Comparison of ENCODE assay signal across 10 cellular contexts in the genomic region with DNA sequence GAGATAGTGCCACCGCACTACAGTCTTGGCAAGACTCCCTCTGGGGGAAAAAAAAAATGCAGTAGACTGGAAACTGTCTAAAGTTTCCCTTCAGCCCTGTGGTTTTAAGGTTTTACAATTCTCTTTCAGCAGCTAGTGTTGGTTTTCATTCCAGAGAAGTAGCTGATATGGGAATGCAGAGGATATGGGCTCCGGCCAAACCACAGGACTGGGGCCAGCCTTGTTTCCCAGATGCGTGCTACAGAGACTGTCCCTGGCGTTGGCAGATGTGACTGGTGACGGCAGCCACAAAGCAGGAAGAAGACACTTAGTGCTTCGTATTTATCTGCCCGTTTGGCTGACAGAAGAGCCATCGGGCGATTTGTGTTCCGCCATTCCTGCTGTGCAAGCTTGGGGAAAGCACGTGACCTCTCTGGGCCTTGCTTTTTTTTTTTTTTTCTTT. TPM values are rescaled to one million over a fixed set of nuclear protein-coding genes. Genes with fewer than 3 reads are reported as not detected.
A peak's percentile ranks its signal among the peaks of the same experiment; 100 is the strongest.
DNase-seq lines count a peak whose midpoint lies in the region; ATAC-seq and TF ChIP-seq lines count a peak whose summit lies in the region.
"Had no signal": no experiment of that assay in that cellular context is flagged by ENCODE, and none has a peak within 500 bp of the region (broad histone marks: within the 10 kb centered on the region; RNA-seq: fewer than 3 reads in every experiment).

No MANE protein-coding gene starts in this region.

- no peaks in the 10 kb centered on the region for H4K20me1 ChIP-seq in hepatocyte (ENCODE audit: insufficient read depth, poor library complexity, severe bottlenecking)

- H3K27me3 ChIP-seq in hepatocyte (no peaks in the 10 kb centered on the region), esophagus muscularis mucosa (peaks cover 0 to 10% (median 0%) of the 10 kb centered on the region in 4 donors)
- H3K27me3 ChIP-seq: pancreas had no signal

- no peak for TF ChIP-seq CTCF in astrocyte of the cerebellum (IDR thresholded peaks at IDR 0.05; ENCODE audit: low read depth, low read length, missing control alignments)
- TF ChIP-seq CTCF in hepatocyte (IDR thresholded peaks at IDR 0.05; ENCODE audit: poor library complexity) = no peak
- no peak for TF ChIP-seq CTCF in esophagus muscularis mucosa (IDR thresholded peaks at IDR 0.05)

- H3K27ac ChIP-seq in hepatocyte = peak overlapping the region; percentile 40
- no peak overlapping the region for H3K27ac ChIP-seq in esophagus muscularis mucosa (replicated peaks in 1 of 4)
- H3K27ac ChIP-seq: C4-2B, pancreas had no signal

- no peak overlapping the region for H2AFZ ChIP-seq in hepatocyte

- no peak for TF ChIP-seq POLR2A in esophagus muscularis mucosa (IDR thresholded peaks at IDR 0.05; ENCODE audit: low read depth)

- H3K4me1 ChIP-seq in hepatocyte (ENCODE audit: insufficient read depth) = no peaks in the 10 kb centered on the region
- peaks cover 0 to 3% (median 0%) of the 10 kb centered on the region in 4 donors for H3K4me1 ChIP-seq in esophagus muscularis mucosa
- H3K4me1 ChIP-seq: pancreas had no signal

- H3K4me3 ChIP-seq in astrocyte of the cerebellum (ENCODE audit: low read depth, low read length) = no peak overlapping the region
- no peak overlapping the region for H3K4me3 ChIP-seq in hepatocyte
- no peak overlapping the region for H3K4me3 ChIP-seq in esophagus muscularis mucosa
- H3K4me3 ChIP-seq: pancreas had no signal

- H3K9me2 ChIP-seq in hepatocyte (replicated peaks; ENCODE audit: insufficient read depth) = no peaks in the 10 kb centered on the region

- ATAC-seq in HG03175 (IDR thresholded peaks at IDR 0.05; ENCODE audit: unreplicated experiment) = no peak
- ATAC-seq in left colon = no peak

- WGBS in hepatocyte (ENCODE audit: low lambda C conversion rate, missing lambda C conversion rate) = 56% methylated on average over 11 of the region's 11 CpGs
- 68% methylated on average over 11 of the region's 11 CpGs for WGBS in esophagus muscularis mucosa

- no peaks in the 10 kb centered on the region for H3K36me3 ChIP-seq in hepatocyte (replicated peaks; ENCODE audit: insufficient read depth, low read depth)
- no peaks in the 10 kb centered on the region for H3K36me3 ChIP-seq in esophagus muscularis mucosa
- H3K36me3 ChIP-seq: pancreas had no signal

- in situ Hi-C loops in ACHN (cut with HindIII; ENCODE audit: low pct_ligation_motif_present, low pct_unique_long_range_greater_than_20kb, low sequenced_read_pairs) (no loop called here), astrocyte of the cerebellum (cut with HindIII; ENCODE audit: low sequenced_read_pairs) (no loop called here)

- no peaks in the 10 kb centered on the region for H3K79me2 ChIP-seq in hepatocyte

- no peaks in the 10 kb centered on the region for H3K9me3 ChIP-seq in hepatocyte (ENCODE audit: low read depth)
- H3K9me3 ChIP-seq in esophagus muscularis mucosa = peaks cover 0 to 7% (median 6%) of the 10 kb centered on the region in 4 donors
- H3K9me3 ChIP-seq: pancreas had no signal

- H3K4me2 ChIP-seq in hepatocyte = no peak overlapping the region

- DNase-seq in ACHN = peak; percentile 17
- DNase-seq in HS-5 (ENCODE audit: low read depth) = peak; percentile 68
- peak; percentile 84 for DNase-seq in astrocyte of the cerebellum (ENCODE audit: low read depth)
- peak; percentile 33 for DNase-seq in hepatocyte (ENCODE audit: low spot score)
- no peak for DNase-seq in iPS-NIHi11 (ENCODE audit: low spot score)
- no peak for DNase-seq in esophagus muscularis mucosa (ENCODE audit: extremely low spot score)
- no peak for DNase-seq in left colon

- TF ChIP-seq EP300 in esophagus muscularis mucosa (IDR thresholded peaks at IDR 0.05) = no peak

- intact Hi-C loops in esophagus muscularis mucosa (cut with DNase I) (no loop called here), left colon (cut with DNase I, micrococcal nuclease) (no loop called here)

RNA-seq across cellular contexts. Expression of gene ZBTB49, which starts 43.2 kb away (rescaled TPM):
- total RNA-seq in hepatocyte = 2.4 and 3.3 TPM in 2 replicates
- 2.2 and 3.5 TPM in 2 replicates for polyA plus RNA-seq in hepatocyte
- 1 to 10 TPM; 2.9 to 5.9 (median 3.4) TPM for total RNA-seq in esophagus muscularis mucosa
- 1 to 10 TPM; 3.8 to 5.5 TPM for total RNA-seq in left colon

RNA-seq across cellular contexts. Expression of gene LYAR, which starts 43.3 kb away (rescaled TPM):
- 12.2 and 12.9 TPM in 2 replicates for total RNA-seq in hepatocyte
- 6.7 and 8.6 TPM in 2 replicates for polyA plus RNA-seq in hepatocyte
- total RNA-seq in esophagus muscularis mucosa = 10 to 100 TPM; 12.2 to 18.4 (median 13.3) TPM
- 1 to 10 TPM; 5.7 to 7.1 TPM for total RNA-seq in left colon

RNA-seq across cellular contexts. Expression of gene NSG1, which starts 53.6 kb away (rescaled TPM):
- total RNA-seq in hepatocyte (30.2 and 36.9 TPM in 2 replicates), esophagus muscularis mucosa (1 to 10 TPM in 3 of 4 donors, under 1 TPM in 1; 0.42 to 5.1 (median 2.7) TPM), left colon (1 to 10 TPM; 2.6 to 3.0 TPM)
- polyA plus RNA-seq in hepatocyte = 70.1 and 77.5 TPM in 2 replicates

Comparison
In these comparisons a context has a peak if more than half of its experiments do, and no peak if none do; other contexts are left out.
1. DNase-seq: peak in ACHN (single experiment), HS-5 (single experiment), astrocyte of the cerebellum (single experiment) and hepatocyte (single experiment); none in iPS-NIHi11 (single experiment), esophagus muscularis mucosa (single experiment) and left colon (0 of 2).